Comparison of ENCODE assay signal across 1 cellular context in genomic region chr17:57277923-57278604, GRCh38.
TF ChIP-seq lines count a peak whose summit lies in the region.

No MANE protein-coding gene starts in this region.

TF ChIP-seq in HepG2, 621 proteins besides CTCF, POLR2A, EP300 and RAD21:
- TF ChIP-seq ZNF550 (CRISPR knock-in tag; IDR thresholded peaks at IDR 0.05; ENCODE audit: borderline replicate concordance) (no peak), PAX8 (CRISPR knock-in tag; IDR thresholded peaks at IDR 0.05; ENCODE audit: borderline replicate concordance) (no peak), ZNF121 (CRISPR knock-in tag; IDR thresholded peaks at IDR 0.05) (peak; percentile 72; the same call in 1 of the 2 replicates)
- TF ChIP-seq, protein P1, sequence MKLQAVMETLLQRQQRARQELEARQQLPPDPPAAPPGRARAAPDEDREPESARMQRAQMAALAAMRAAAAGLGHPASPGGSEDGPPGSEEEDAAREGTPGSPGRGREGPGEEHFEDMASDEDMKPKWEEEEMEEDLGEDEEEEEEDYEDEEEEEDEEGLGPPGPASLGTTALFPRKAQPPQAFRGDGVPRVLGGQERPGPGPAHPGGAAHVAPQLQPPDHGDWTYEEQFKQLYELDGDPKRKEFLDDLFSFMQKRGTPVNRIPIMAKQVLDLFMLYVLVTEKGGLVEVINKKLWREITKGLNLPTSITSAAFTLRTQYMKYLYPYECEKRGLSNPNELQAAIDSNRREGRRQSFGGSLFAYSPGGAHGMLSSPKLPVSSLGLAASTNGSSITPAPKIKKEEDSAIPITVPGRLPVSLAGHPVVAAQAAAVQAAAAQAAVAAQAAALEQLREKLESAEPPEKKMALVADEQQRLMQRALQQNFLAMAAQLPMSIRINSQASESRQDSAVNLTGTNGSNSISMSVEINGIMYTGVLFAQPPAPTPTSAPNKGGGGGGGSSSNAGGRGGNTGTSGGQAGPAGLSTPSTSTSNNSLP (IDR thresholded peaks at IDR 0.05; ENCODE audit: low read depth, low read length): no peak
TF ChIP-seq in HepG2: peak in this region for 1.
